Comparison of ENCODE assay signal across 11 cellular contexts in the genomic region with DNA sequence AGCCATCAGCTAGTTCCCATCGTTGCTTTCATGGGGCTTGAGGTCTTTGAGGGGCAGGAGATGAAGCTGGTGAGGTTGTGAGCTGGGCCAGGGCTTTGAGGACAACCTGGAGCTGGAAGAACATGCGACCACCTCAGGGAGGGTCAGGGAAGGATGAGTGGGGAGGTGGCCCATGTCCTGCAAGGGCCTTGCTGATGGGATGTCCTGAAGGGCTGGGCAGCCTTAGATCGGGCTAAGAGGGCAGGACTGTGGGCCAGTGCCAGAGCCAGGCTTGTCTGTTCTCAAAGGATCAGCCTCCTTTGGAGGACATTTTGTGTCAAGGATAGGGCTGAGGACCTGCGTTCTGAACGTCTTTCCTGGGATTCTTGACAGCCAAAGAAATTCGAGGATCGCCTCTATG. TPM values are rescaled to one million over a fixed set of nuclear protein-coding genes. Genes with fewer than 3 reads are reported as not detected.
A peak's percentile ranks its signal among the peaks of the same experiment; 100 is the strongest.
DNase-seq lines count a peak whose midpoint lies in the region; ATAC-seq and TF ChIP-seq lines count a peak whose summit lies in the region.
"Had no signal": no experiment of that assay in that cellular context is flagged by ENCODE, and none has a peak within 500 bp of the region (broad histone marks: within the 10 kb centered on the region; RNA-seq: fewer than 3 reads in every experiment).

No MANE protein-coding gene starts in this region.

- peaks cover 11 to 23% (median 20%) of the 10 kb centered on the region in 3 donors for H3K4me1 Mint-ChIP-seq in CD8-positive, alpha-beta memory T cell
- peaks cover 26% of the 10 kb centered on the region for H3K4me1 Mint-ChIP-seq in activated CD4-positive, alpha-beta memory T cell treated with anti-CD3 and anti-CD28 coated beads, Interleukin-2, amount 10 ng/mL, durations not matched to agents 7 days and 5 days

- no peak overlapping the region for H3K4me3 ChIP-seq in CD8-positive, alpha-beta memory T cell (ENCODE audit: low read length)
- H3K4me3 ChIP-seq in cardiac muscle cell = no peak overlapping the region
- peak overlapping the region; percentile 77 for H3K4me3 ChIP-seq in psoas muscle

- peaks cover 3% of the 10 kb centered on the region for H3K36me3 ChIP-seq in CD8-positive, alpha-beta memory T cell (ENCODE audit: insufficient read depth, low read length)
- H3K36me3 ChIP-seq in cardiac muscle cell (peaks cover 30% of the 10 kb centered on the region), psoas muscle (ENCODE audit: insufficient read depth in 1 of 2, low read depth in 1 of 2) (peaks cover 0 to 43% of the 10 kb centered on the region in 2 donors)

- TF ChIP-seq CTCF in cardiac muscle cell (IDR thresholded peaks at IDR 0.05; ENCODE audit: low read depth, low read length) = no peak
- no peak for TF ChIP-seq CTCF in psoas muscle (IDR thresholded peaks at IDR 0.05)
- TF ChIP-seq CTCF in omental fat pad (IDR thresholded peaks at IDR 0.05) = no peak

- peak overlapping the region in 7 of 8 donors; percentile 72 to 94 (median 82) for H3K27ac Mint-ChIP-seq in CD8-positive, alpha-beta memory T cell
- no peak overlapping the region for H3K27ac Mint-ChIP-seq in activated CD4-positive, alpha-beta memory T cell treated with anti-CD3 and anti-CD28 coated beads, Interleukin-2, amount 10 ng/mL, durations not matched to agents 7 days and 5 days

- POLR2A ChIA-PET in CD8-positive, alpha-beta memory T cell (lab: Charles Lee) = interaction anchor here (0.9 kb wide), 1 partner anchor 10 kb away, joined by 3 read pairs; no protein-coding TSS in a partner anchor
- POLR2A ChIA-PET in activated CD4-positive, alpha-beta memory T cell treated with anti-CD3 and anti-CD28 coated beads, Interleukin-2, amount 10 ng/mL, durations not matched to agents 7 days and 5 days (lab: Charles Lee) = interaction anchor here (1.7 to 2.2 kb wide), 3 partner anchors 10 to 15 kb away, joined by 5 to 11 read pairs (median 6); no protein-coding TSS in a partner anchor

- intact Hi-C loops in psoas muscle (cut with DNase I) = no loop called here

- no peaks in the 10 kb centered on the region for H3K9me3 Mint-ChIP-seq in CD8-positive, alpha-beta memory T cell
- no peaks in the 10 kb centered on the region for H3K9me3 Mint-ChIP-seq in activated CD4-positive, alpha-beta memory T cell treated with anti-CD3 and anti-CD28 coated beads, Interleukin-2, amount 10 ng/mL, durations not matched to agents 7 days and 5 days
- H3K9me3 Mint-ChIP-seq: activated T-helper 2 cell treated with anti-CD3 and anti-CD28 coated beads, Interferon-gamma antibody, Interleukin-2, Interleukin-4, amounts not matched to agents 10 μg/mL and 5 μg/mL and 100 μg/mL, durations not matched to agents 14 hours and 24 hours and 36 hours had no signal

- H3K36me3 Mint-ChIP-seq in CD8-positive, alpha-beta memory T cell = peaks cover 0 to 35% (median 4%) of the 10 kb centered on the region in 3 donors
- H3K36me3 Mint-ChIP-seq in activated CD4-positive, alpha-beta memory T cell treated with anti-CD3 and anti-CD28 coated beads, Interleukin-2, amount 10 ng/mL, durations not matched to agents 7 days and 5 days (ENCODE audit: low read depth) = peaks cover 21% of the 10 kb centered on the region

- DNase-seq in CD8-positive, alpha-beta memory T cell = no peak
- no peak for DNase-seq in activated CD4-positive, alpha-beta memory T cell treated with anti-CD3 and anti-CD28 coated beads, Interleukin-2, amount 10 ng/mL, durations not matched to agents 7 days and 5 days
- DNase-seq in cardiac muscle cell (ENCODE audit: low read depth in 1 of 2, low spot score in 1 of 2) (no peak), psoas muscle (peak in 1 of 2 donors; percentile 58), A172 (ENCODE audit: low spot score) (no peak), omental fat pad (ENCODE audit: low spot score) (no peak), HPDE6-E6E7 (ENCODE audit: extremely low spot score) (no peak)
- DNase-seq: DND-41 had no signal

- H3K4me1 ChIP-seq in CD8-positive, alpha-beta memory T cell (ENCODE audit: insufficient read depth, low read length) = peaks cover 10% of the 10 kb centered on the region
- H3K4me1 ChIP-seq in cardiac muscle cell (ENCODE audit: low read depth) = no peaks in the 10 kb centered on the region
- H3K4me1 ChIP-seq in psoas muscle = peaks cover 19% of the 10 kb centered on the region

- peak overlapping the region; percentile 58 to 92 (median 87) for H3K4me3 Mint-ChIP-seq in CD8-positive, alpha-beta memory T cell
- peak overlapping the region; percentile 13 for H3K4me3 Mint-ChIP-seq in activated CD4-positive, alpha-beta memory T cell treated with anti-CD3 and anti-CD28 coated beads, Interleukin-2, amount 10 ng/mL, durations not matched to agents 7 days and 5 days

- WGBS in psoas muscle, 3 donors = 60 to 71% (median 64%) methylated on average over 7 of the region's 7 CpGs

- H3K27ac ChIP-seq in CD8-positive, alpha-beta memory T cell (ENCODE audit: low read depth, low read length) = no peak overlapping the region
- H3K27ac ChIP-seq in cardiac muscle cell (peak overlapping the region; percentile 57), psoas muscle (peak overlapping the region; percentile 86)

- ATAC-seq in psoas muscle (peak in 3 of 4 donors; percentile 6 to 32 (median 30)), GM18907 (IDR thresholded peaks at IDR 0.05; ENCODE audit: unreplicated experiment) (no peak), omental fat pad (ENCODE audit: low FRiP score) (no peak)

- no peaks in the 10 kb centered on the region for H3K27me3 ChIP-seq in CD8-positive, alpha-beta memory T cell (ENCODE audit: insufficient read depth, low read length, poor library complexity, severe bottlenecking)
- no peaks in the 10 kb centered on the region for H3K27me3 ChIP-seq in cardiac muscle cell
- H3K27me3 ChIP-seq in psoas muscle (ENCODE audit: insufficient read depth in 3 of 3, low read length in 2 of 3) = no peaks in the 10 kb centered on the region

- H3K9me3 ChIP-seq in CD8-positive, alpha-beta memory T cell (ENCODE audit: low read length) = no peaks in the 10 kb centered on the region
- H3K9me3 ChIP-seq in cardiac muscle cell (ENCODE audit: low read depth) (no peaks in the 10 kb centered on the region), psoas muscle (no peaks in the 10 kb centered on the region)

- peaks cover 0 to 2% of the 10 kb centered on the region in 2 donors for H3K27me3 Mint-ChIP-seq in CD8-positive, alpha-beta memory T cell
- H3K27me3 Mint-ChIP-seq in activated CD4-positive, alpha-beta memory T cell treated with anti-CD3 and anti-CD28 coated beads, Interleukin-2, amount 10 ng/mL, durations not matched to agents 7 days and 5 days = no peaks in the 10 kb centered on the region

- CTCF ChIA-PET in CD8-positive, alpha-beta memory T cell (lab: Charles Lee) = interaction anchor here (1.2 to 4.1 kb wide), 3 partner anchors 10 to 27 kb away, joined by 3 to 36 read pairs (median 5); no protein-coding TSS in a partner anchor
- CTCF ChIA-PET in activated CD4-positive, alpha-beta memory T cell treated with anti-CD3 and anti-CD28 coated beads, Interleukin-2, amount 10 ng/mL, durations not matched to agents 7 days and 5 days (lab: Charles Lee) = interaction anchor here (3.1 kb wide), 1 partner anchor 10 kb away, joined by 23 read pairs; no protein-coding TSS in a partner anchor

RNA-seq across cellular contexts. Expression of a gene that starts 10.5 kb away (rescaled TPM):
- total RNA-seq in CD8-positive, alpha-beta memory T cell = 10 to 100 TPM; 30.7 to 33.3 TPM
- polyA plus RNA-seq in CD8-positive, alpha-beta memory T cell = 34.8 TPM
- 10 to 100 TPM; 53.2 to 55.3 TPM for total RNA-seq in activated CD4-positive, alpha-beta memory T cell treated with anti-CD3 and anti-CD28 coated beads, Interleukin-2, amount 10 ng/mL, durations not matched to agents 7 days and 5 days
- 179 and 211 TPM in 2 replicates for total RNA-seq in cardiac muscle cell
- 103 and 138 TPM in 2 replicates for polyA plus RNA-seq in cardiac muscle cell
- 10 to 100 TPM; 21.8 to 45.2 (median 29.4) TPM for total RNA-seq in psoas muscle
- 10 to 100 TPM; 36.6 to 41.0 (median 39.5) TPM for polyA plus RNA-seq in psoas muscle
- total RNA-seq in A172 (2014; rRNA removed; shearing (Covaris generic)) = 28.7 and 38.5 TPM in 2 replicates
- total RNA-seq in omental fat pad = 10 to 100 TPM; 19.2 to 49.7 (median 26.8) TPM

RNA-seq across cellular contexts. Expression of a gene that starts 24.3 kb away (rescaled TPM):
- 1 to 10 TPM; 1.8 to 2.0 TPM for total RNA-seq in CD8-positive, alpha-beta memory T cell
- 0.12 TPM for polyA plus RNA-seq in CD8-positive, alpha-beta memory T cell
- total RNA-seq in activated CD4-positive, alpha-beta memory T cell treated with anti-CD3 and anti-CD28 coated beads, Interleukin-2, amount 10 ng/mL, durations not matched to agents 7 days and 5 days = under 1 TPM; 0.73 to 0.86 TPM
- total RNA-seq in cardiac muscle cell = 0.56 and 1.7 TPM in 2 replicates
- 0.61 and 1.5 TPM in 2 replicates for polyA plus RNA-seq in cardiac muscle cell
- 1 to 10 TPM in 3 of 4 donors, under 1 TPM in 1; 0.65 to 2.6 (median 1.3) TPM for total RNA-seq in psoas muscle
- 1 to 10 TPM in 1 of 3 donors, under 1 TPM in 2; 0.28 to 1.6 (median 0.58) TPM for polyA plus RNA-seq in psoas muscle
- 0.36 and 0.55 TPM in 2 replicates for total RNA-seq in A172 (2014; rRNA removed; shearing (Covaris generic))
- 1 to 10 TPM in 2 of 4 donors, under 1 TPM in 2; 0.56 to 2.2 (median 1.1) TPM for total RNA-seq in omental fat pad

RNA-seq across cellular contexts. Expression of a gene that starts 31.9 kb away (rescaled TPM):
- total RNA-seq in CD8-positive, alpha-beta memory T cell = 1 to 10 TPM; 4.6 to 4.7 TPM
- polyA plus RNA-seq in CD8-positive, alpha-beta memory T cell = not detected
- total RNA-seq in activated CD4-positive, alpha-beta memory T cell treated with anti-CD3 and anti-CD28 coated beads, Interleukin-2, amount 10 ng/mL, durations not matched to agents 7 days and 5 days = 1 to 10 TPM; 3.8 to 5.4 TPM
- total RNA-seq in cardiac muscle cell (3.0 and 7.4 TPM in 2 replicates), psoas muscle (under 1 TPM in 2 of 4 donors, not detected in 2; 0.06 to 0.14 TPM), omental fat pad (under 1 TPM; 0.12 to 0.47 (median 0.39) TPM)
- polyA plus RNA-seq in cardiac muscle cell (1.1 and 2.2 TPM in 2 replicates), psoas muscle (under 1 TPM; 0.03 to 0.06 (median 0.05) TPM)
- not detected in 2 replicates for total RNA-seq in A172 (2014; rRNA removed; shearing (Covaris generic))
- total RNA-seq: SK-MEL-5 had no signal

RNA-seq across cellular contexts. Expression of a gene that starts 33.9 kb away (rescaled TPM):
- 100 to 1,000 TPM; 105 to 107 TPM for total RNA-seq in CD8-positive, alpha-beta memory T cell
- polyA plus RNA-seq in CD8-positive, alpha-beta memory T cell = 45.6 TPM
- 10 to 100 TPM; 25.6 to 27.1 TPM for total RNA-seq in activated CD4-positive, alpha-beta memory T cell treated with anti-CD3 and anti-CD28 coated beads, Interleukin-2, amount 10 ng/mL, durations not matched to agents 7 days and 5 days
- total RNA-seq in cardiac muscle cell (24.2 and 36.5 TPM in 2 replicates), psoas muscle (10 to 100 TPM; 24.6 to 46.0 (median 40.3) TPM), omental fat pad (10 to 100 TPM; 19.5 to 90.5 (median 31.5) TPM)
- polyA plus RNA-seq in cardiac muscle cell (36.3 and 38.6 TPM in 2 replicates), psoas muscle (10 to 100 TPM; 24.2 to 53.7 (median 42.0) TPM)
- total RNA-seq in A172 (2014; rRNA removed; shearing (Covaris generic)) = 38.9 and 55.4 TPM in 2 replicates

Comparison
In these comparisons a context has a peak if more than half of its experiments do, and no peak if none do; other contexts are left out.
1. ATAC-seq: peak in psoas muscle (3 of 4); none in GM18907 (single experiment) and omental fat pad (single experiment).